37 cellular contexts compared by ENCODE assay signal in genomic region chr13:96680898-96681297, GRCh38.
"Had no signal": no experiment of that assay in that cellular context is flagged by ENCODE, and none has a peak within 500 bp of the region (broad histone marks: within the 10 kb centered on the region; RNA-seq: fewer than 3 reads in every experiment).

No MANE protein-coding gene starts in this region.

- H3K4me1 Mint-ChIP-seq: activated naive CD4-positive, alpha-beta T cell treated with anti-CD3 and anti-CD28 coated beads, Interleukin-2, amount 10 ng/mL, durations not matched to agents 7 days and 5 days; activated naive CD4-positive, alpha-beta T cell treated with anti-CD3 and anti-CD28 coated beads, Interleukin-2, amount 50 U/mL, for 24 hours; activated naive CD8-positive, alpha-beta T cell treated with anti-CD3 and anti-CD28 coated beads for 36 hours; activated naive CD8-positive, alpha-beta T cell treated with anti-CD3 and anti-CD28 coated beads, Interleukin-2, amount 10 ng/mL, durations not matched to agents 7 days and 5 days; activated naive CD8-positive, alpha-beta T cell treated with anti-CD3 and anti-CD28 coated beads, Interleukin-2, amount 50 U/mL, for 24 hours; activated T-helper 17 cell treated with anti-CD3 and anti-CD28 coated beads, Interleukin-2, amount 50 U/mL, for 72 hours; central memory CD8-positive, alpha-beta T cell had no signal

- H3K36me3 ChIP-seq: adrenal gland, ascending aorta, brain microvascular endothelial cell, breast epithelium, cardiac muscle cell had no signal

- H3K4me3 Mint-ChIP-seq: activated naive CD4-positive, alpha-beta T cell treated with anti-CD3 and anti-CD28 coated beads for 36 hours; activated naive CD4-positive, alpha-beta T cell treated with anti-CD3 and anti-CD28 coated beads, Interleukin-2, amount 10 ng/mL, durations not matched to agents 7 days and 5 days; activated naive CD4-positive, alpha-beta T cell treated with anti-CD3 and anti-CD28 coated beads, Interleukin-2, amount 50 U/mL, for 24 hours; activated naive CD8-positive, alpha-beta T cell; activated naive CD8-positive, alpha-beta T cell treated with anti-CD3 and anti-CD28 coated beads for 36 hours; activated naive CD8-positive, alpha-beta T cell treated with anti-CD3 and anti-CD28 coated beads, Interleukin-2, amount 10 ng/mL, durations not matched to agents 7 days and 5 days; activated naive CD8-positive, alpha-beta T cell treated with anti-CD3 and anti-CD28 coated beads, Interleukin-2, amount 50 U/mL, for 24 hours; activated T-cell treated with anti-CD3 and anti-CD28 coated beads, Interleukin-2, amount 50 U/mL, for 24 hours; activated T-cell treated with anti-CD3 and anti-CD28 coated beads, Interleukin-2, amount 50 U/mL, for 4 hours; activated T-cell treated with anti-CD3 and anti-CD28 coated beads, Interleukin-2, amount 50 U/mL, for 72 hours; activated T-helper 1 cell treated with anti-CD3 and anti-CD28 coated beads, Interleukin-12 subunit alpha, Interleukin-12 subunit beta, Interleukin-2, Interleukin-4 antibody, amounts not matched to agents 30 ng/mL and 10 ng/mL and 1 ng/mL, durations not matched to agents 14 hours and 24 hours and 36 hours; activated T-helper 17 cell treated with anti-CD3 and anti-CD28 coated beads, Interleukin-2, amount 50 U/mL, for 72 hours; brain; central memory CD8-positive, alpha-beta T cell had no signal

- H3K4me1 ChIP-seq: ascending aorta, breast epithelium had no signal

- DNase-seq: activated effector memory CD4-positive, alpha-beta T cell treated with anti-CD3 and anti-CD28 coated beads, Interleukin-2, amount 50 U/mL, for 16 hours; activated effector memory CD4-positive, alpha-beta T cell treated with Interleukin-2 at 50 U/mL for 16 hours; activated gamma-delta T cell; activated gamma-delta T cell treated with Interleukin-2 at 50 U/mL for 16 hours; activated naive CD4-positive, alpha-beta T cell; activated naive CD4-positive, alpha-beta T cell treated with anti-CD3 and anti-CD28 coated beads for 36 hours; activated naive CD4-positive, alpha-beta T cell treated with anti-CD3 and anti-CD28 coated beads, Interleukin-2, amount 10 ng/mL, durations not matched to agents 7 days and 5 days; activated naive CD4-positive, alpha-beta T cell treated with anti-CD3 and anti-CD28 coated beads, Interleukin-2, amount 50 U/mL, for 16 hours; activated naive CD4-positive, alpha-beta T cell treated with Interleukin-2 at 50 U/mL for 16 hours; activated naive CD8-positive, alpha-beta T cell treated with anti-CD3 and anti-CD28 coated beads for 36 hours; activated naive CD8-positive, alpha-beta T cell treated with anti-CD3 and anti-CD28 coated beads, Interleukin-2, amount 10 ng/mL, durations not matched to agents 7 days and 5 days; activated naive CD8-positive, alpha-beta T cell treated with anti-CD3 and anti-CD28 coated beads, Interleukin-2, amount 50 U/mL, for 24 hours; activated T-cell treated with anti-CD3 and anti-CD28 coated beads, Interleukin-2, amount 50 U/mL, for 24 hours; activated T-cell treated with anti-CD3 and anti-CD28 coated beads, Interleukin-2, amount 50 U/mL, for 4 hours; activated T-cell treated with anti-CD3 and anti-CD28 coated beads, Interleukin-2, amount 50 U/mL, for 48 hours; activated T-cell treated with anti-CD3 and anti-CD28 coated beads, Interleukin-2, amount 50 U/mL, for 72 hours; adrenal gland; amniotic stem cell; amygdala; anterior cingulate cortex; aorta; body of pancreas; brain microvascular endothelial cell; caudate nucleus; central memory CD4-positive, alpha-beta T cell; cerebellar nuclear complex had no signal

- H3K27me3 Mint-ChIP-seq: activated naive CD4-positive, alpha-beta T cell treated with anti-CD3 and anti-CD28 coated beads, Interleukin-2, amount 10 ng/mL, durations not matched to agents 7 days and 5 days; activated naive CD8-positive, alpha-beta T cell; activated naive CD8-positive, alpha-beta T cell treated with anti-CD3 and anti-CD28 coated beads, Interleukin-2, amount 10 ng/mL, durations not matched to agents 7 days and 5 days; activated naive CD8-positive, alpha-beta T cell treated with anti-CD3 and anti-CD28 coated beads, Interleukin-2, amount 50 U/mL, for 24 hours; activated T-cell treated with anti-CD3 and anti-CD28 coated beads, Interleukin-2, amount 50 U/mL, for 24 hours; activated T-helper 17 cell treated with anti-CD3 and anti-CD28 coated beads, Interleukin-2, amount 50 U/mL, for 72 hours; central memory CD8-positive, alpha-beta T cell had no signal

- H3K4me3 ChIP-seq: adrenal gland, ascending aorta, body of pancreas, breast epithelium, cardiac muscle cell had no signal

- H3K9me3 ChIP-seq: adrenal gland, ascending aorta, body of pancreas, breast epithelium had no signal

- H3K9me3 Mint-ChIP-seq: activated T-cell treated with anti-CD3 and anti-CD28 coated beads, Interleukin-2, amount 50 U/mL, for 24 hours had no signal

- ATAC-seq: activated naive CD4-positive, alpha-beta T cell treated with anti-CD3 and anti-CD28 coated beads, Interleukin-2, amount 50 U/mL, for 72 hours; activated naive CD8-positive, alpha-beta T cell treated with anti-CD3 and anti-CD28 coated beads, Interleukin-2, amount 50 U/mL, for 24 hours; activated T-cell treated with anti-CD3 and anti-CD28 coated beads, Interleukin-2, amount 50 U/mL, for 4 hours; activated T-cell treated with anti-CD3 and anti-CD28 coated beads, Interleukin-2, amount 50 U/mL, for 72 hours; activated T-helper 17 cell treated with anti-CD3 and anti-CD28 coated beads, Interleukin-2, amount 50 U/mL, for 72 hours; body of pancreas had no signal

- H3K27ac Mint-ChIP-seq: activated naive CD4-positive, alpha-beta T cell treated with anti-CD3 and anti-CD28 coated beads for 36 hours; activated naive CD4-positive, alpha-beta T cell treated with anti-CD3 and anti-CD28 coated beads, Interleukin-2, amount 10 ng/mL, durations not matched to agents 7 days and 5 days; activated naive CD4-positive, alpha-beta T cell treated with anti-CD3 and anti-CD28 coated beads, Interleukin-2, amount 50 U/mL, for 24 hours; activated naive CD4-positive, alpha-beta T cell treated with anti-CD3 and anti-CD28 coated beads, Interleukin-2, amount 50 U/mL, for 72 hours; activated naive CD8-positive, alpha-beta T cell; activated naive CD8-positive, alpha-beta T cell treated with anti-CD3 and anti-CD28 coated beads for 36 hours; activated naive CD8-positive, alpha-beta T cell treated with anti-CD3 and anti-CD28 coated beads, Interleukin-2, amount 10 ng/mL, durations not matched to agents 7 days and 5 days; activated naive CD8-positive, alpha-beta T cell treated with anti-CD3 and anti-CD28 coated beads, Interleukin-2, amount 50 U/mL, for 24 hours; activated T-cell treated with anti-CD3 and anti-CD28 coated beads, Interleukin-2, amount 50 U/mL, for 24 hours; activated T-cell treated with anti-CD3 and anti-CD28 coated beads, Interleukin-2, amount 50 U/mL, for 72 hours; activated T-helper 1 cell treated with anti-CD3 and anti-CD28 coated beads, Interleukin-12 subunit alpha, Interleukin-12 subunit beta, Interleukin-2, Interleukin-4 antibody, amounts not matched to agents 30 ng/mL and 10 ng/mL and 1 ng/mL, durations not matched to agents 14 hours and 24 hours and 36 hours; activated T-helper 17 cell treated with anti-CD3 and anti-CD28 coated beads, Interleukin-2, amount 50 U/mL, for 72 hours; activated T-helper 2 cell treated with anti-CD3 and anti-CD28 coated beads, Interferon-gamma antibody, Interleukin-2, Interleukin-4, amounts not matched to agents 10 μg/mL and 5 μg/mL and 100 μg/mL, durations not matched to agents 14 hours and 24 hours and 36 hours; brain had no signal

- H3K27ac ChIP-seq: adrenal gland, ascending aorta, body of pancreas, brain microvascular endothelial cell, breast epithelium, cardiac muscle cell had no signal

- H3K36me3 Mint-ChIP-seq: activated naive CD4-positive, alpha-beta T cell treated with anti-CD3 and anti-CD28 coated beads, Interleukin-2, amount 10 ng/mL, durations not matched to agents 7 days and 5 days; activated naive CD4-positive, alpha-beta T cell treated with anti-CD3 and anti-CD28 coated beads, Interleukin-2, amount 50 U/mL, for 24 hours; activated naive CD4-positive, alpha-beta T cell treated with anti-CD3 and anti-CD28 coated beads, Interleukin-2, amount 50 U/mL, for 72 hours; activated naive CD8-positive, alpha-beta T cell; activated naive CD8-positive, alpha-beta T cell treated with anti-CD3 and anti-CD28 coated beads for 36 hours; activated naive CD8-positive, alpha-beta T cell treated with anti-CD3 and anti-CD28 coated beads, Interleukin-2, amount 10 ng/mL, durations not matched to agents 7 days and 5 days; brain had no signal
